Comparison of ENCODE assay signal across 1 cellular context in the genomic region with DNA sequence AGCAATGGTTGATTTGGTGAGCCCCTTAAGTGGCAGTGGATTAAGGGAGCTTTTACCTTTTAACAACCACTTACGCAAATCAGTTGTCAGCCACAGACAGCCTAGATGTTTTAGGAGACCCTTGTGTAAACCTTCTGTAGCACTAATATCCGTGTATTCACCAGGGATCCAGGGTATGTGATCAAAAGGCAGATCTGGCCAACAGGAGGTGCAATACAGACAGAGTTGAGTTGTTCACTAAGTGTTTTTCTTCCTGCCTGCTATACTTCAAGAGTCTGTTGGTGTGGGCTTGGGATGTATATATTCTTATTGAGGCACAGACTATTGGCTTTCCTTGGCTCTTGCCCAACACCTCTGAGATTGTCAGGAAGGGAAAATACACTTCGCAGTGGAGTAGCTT.
TF ChIP-seq lines count a peak whose summit lies in the region.

No MANE protein-coding gene starts in this region.

TF ChIP-seq in H1, 55 proteins besides CTCF, POLR2A, EP300 and RAD21:
- TF ChIP-seq SP1 (IDR thresholded peaks at IDR 0.05; ENCODE audit: low read depth, low read length) (no peak), KDM4A (IDR thresholded peaks at IDR 0.05; ENCODE audit: low read depth, low read length, severe bottlenecking) (no peak), SUZ12 (IDR thresholded peaks at IDR 0.05; ENCODE audit: low read length) (no peak), CREB1 (IDR thresholded peaks at IDR 0.05) (no peak), TAF7 (optimal IDR thresholded peaks at IDR 0.05; ENCODE audit: borderline replicate concordance, low read depth, low read length) (no peak), EZH2 (IDR thresholded peaks at IDR 0.05; ENCODE audit: low read depth, low read length, severe bottlenecking) (no peak), RNF2 (IDR thresholded peaks at IDR 0.05; ENCODE audit: borderline replicate concordance, low read depth, low read length, missing control alignments, poor library complexity, severe bottlenecking) (no peak), RXRA (IDR thresholded peaks at IDR 0.05; ENCODE audit: insufficient read depth, low read depth, low read length) (no peak), GABPA (IDR thresholded peaks at IDR 0.05; ENCODE audit: borderline replicate concordance, insufficient read depth, low read length) (no peak), CBX5 (IDR thresholded peaks at IDR 0.05; ENCODE audit: low read depth, low read length) (no peak), TCF12 (IDR thresholded peaks at IDR 0.05; ENCODE audit: low read depth, low read length) (no peak), FOSL1 (IDR thresholded peaks at IDR 0.05; ENCODE audit: insufficient read depth, low read depth, low read length) (no peak), CBX8 (IDR thresholded peaks at IDR 0.05; ENCODE audit: borderline replicate concordance, low read depth, low read length) (no peak)
- TF ChIP-seq, protein P1, sequence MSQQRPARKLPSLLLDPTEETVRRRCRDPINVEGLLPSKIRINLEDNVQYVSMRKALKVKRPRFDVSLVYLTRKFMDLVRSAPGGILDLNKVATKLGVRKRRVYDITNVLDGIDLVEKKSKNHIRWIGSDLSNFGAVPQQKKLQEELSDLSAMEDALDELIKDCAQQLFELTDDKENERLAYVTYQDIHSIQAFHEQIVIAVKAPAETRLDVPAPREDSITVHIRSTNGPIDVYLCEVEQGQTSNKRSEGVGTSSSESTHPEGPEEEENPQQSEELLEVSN (IDR thresholded peaks at IDR 0.05): no peak
- TF ChIP-seq, protein P2, sequence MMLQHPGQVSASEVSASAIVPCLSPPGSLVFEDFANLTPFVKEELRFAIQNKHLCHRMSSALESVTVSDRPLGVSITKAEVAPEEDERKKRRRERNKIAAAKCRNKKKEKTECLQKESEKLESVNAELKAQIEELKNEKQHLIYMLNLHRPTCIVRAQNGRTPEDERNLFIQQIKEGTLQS (IDR thresholded peaks at IDR 0.05; ENCODE audit: insufficient read depth, low read depth, low read length): no peak
